ENCODE assay signal across 8 cellular contexts in the genomic region with DNA sequence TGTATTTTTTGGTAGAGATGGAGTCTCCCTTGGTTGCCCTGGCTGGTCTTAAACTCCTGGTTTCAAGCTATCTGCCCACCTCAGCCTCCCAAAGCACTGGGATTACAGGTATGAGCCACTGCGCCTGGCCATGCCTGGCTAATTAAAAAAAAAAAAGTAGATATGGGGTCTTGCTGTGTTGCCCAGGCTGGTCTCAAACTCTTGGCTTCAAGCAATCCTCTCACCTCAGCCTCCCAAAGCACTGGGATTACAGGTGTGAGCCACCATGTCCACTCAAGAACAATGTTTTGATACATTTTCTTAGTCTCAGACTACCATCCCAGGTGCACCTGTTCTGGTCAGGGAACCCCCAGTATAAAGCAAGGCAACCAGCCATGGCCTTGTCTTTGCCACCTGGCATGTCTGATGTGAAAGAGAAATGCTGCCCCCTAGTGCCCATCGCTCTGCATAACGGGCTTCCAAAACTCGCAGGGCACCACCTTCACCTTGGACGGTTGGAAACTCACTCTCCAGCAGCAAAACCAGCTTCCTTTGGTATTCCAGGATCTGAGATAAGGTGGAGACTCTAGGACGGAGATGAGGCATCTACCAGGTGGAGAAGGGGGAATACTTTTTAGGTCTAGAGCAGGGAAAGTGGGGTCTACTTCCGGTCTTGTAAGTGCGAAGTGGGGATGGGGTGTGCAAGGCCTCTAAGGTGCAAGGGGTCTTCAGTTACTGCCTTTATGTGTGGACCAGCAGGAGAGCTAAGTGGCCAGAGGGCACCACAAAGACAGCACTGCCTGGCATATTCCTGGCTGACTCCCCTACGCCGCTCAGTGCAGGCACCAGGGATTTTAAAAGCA. TPM values are rescaled to one million over a fixed set of nuclear protein-coding genes. Genes with fewer than 3 reads are reported as not detected.
DNase-seq lines count a peak whose midpoint lies in the region; ATAC-seq, FAIRE-seq and TF ChIP-seq lines count a peak whose summit lies in the region.

No MANE protein-coding gene starts in this region.

- H3K23ac ChIP-seq in neuronal stem cell (ENCODE audit: low read depth, low read length, poor library complexity) = no peak overlapping the region

- peaks cover 6% of the 10 kb centered on the region for H3K27me3 Mint-ChIP-seq in activated T-helper 1 cell treated with anti-CD3 and anti-CD28 coated beads, Interleukin-12 subunit alpha, Interleukin-12 subunit beta, Interleukin-2, Interleukin-4 antibody, amounts not matched to agents 30 ng/mL and 10 ng/mL and 1 ng/mL, durations not matched to agents 14 hours and 24 hours and 36 hours (ENCODE audit: insufficient read depth)

- no peak overlapping the region for H4K91ac ChIP-seq in neuronal stem cell (ENCODE audit: low read depth, low read length, poor library complexity)

- H3K14ac ChIP-seq in neuronal stem cell (ENCODE audit: low read length) = no peak overlapping the region

- H3K9me3 ChIP-seq in neuronal stem cell (replicated peaks in 1 of 2; ENCODE audit: control insufficient read depth in 2 of 2, insufficient read depth in 1 of 2, low read depth in 1 of 2, low read length in 2 of 2) = peaks cover 0 to 2% of the 10 kb centered on the region in 2 donors
- no peaks in the 10 kb centered on the region for H3K9me3 ChIP-seq in thoracic aorta

- H3K36me3 ChIP-seq in neuronal stem cell (replicated peaks in 1 of 2; ENCODE audit: control insufficient read depth in 2 of 2, insufficient read depth in 2 of 2, low read length in 2 of 2) = no peaks in the 10 kb centered on the region
- H3K36me3 ChIP-seq in thoracic aorta = no peaks in the 10 kb centered on the region

- H3K9ac ChIP-seq in neuronal stem cell (ENCODE audit: low read depth, low read length, poor library complexity) = no peak overlapping the region

- peak; percentile 92 for FAIRE-seq in GM19239 (lab: Jason Lieb, UNC)
- FAIRE-seq in RCC 7860 (lab: Jason Lieb, UNC) = no peak

- intact Hi-C loops in activated T-helper 1 cell treated with anti-CD3 and anti-CD28 coated beads, Interleukin-12 subunit alpha, Interleukin-12 subunit beta, Interleukin-2, Interleukin-4 antibody, amounts not matched to agents 30 ng/mL and 10 ng/mL and 1 ng/mL, durations not matched to agents 14 hours and 24 hours and 36 hours (cut with micrococcal nuclease) = loop anchor here (1.0 to 5.0 kb wide), 8 partner anchors 49 to 795 kb away; a partner anchor contains a TSS

- H3K27me3 ChIP-seq in neuronal stem cell (ENCODE audit: control insufficient read depth in 3 of 3, insufficient read depth in 3 of 3, low read depth in 1 of 3, low read length in 3 of 3) = peaks cover 0 to 19% (median 2%) of the 10 kb centered on the region in 3 experiments
- no peaks in the 10 kb centered on the region for H3K27me3 ChIP-seq in thoracic aorta (replicated peaks; ENCODE audit: insufficient read depth)

- peak; percentile 79 for DNase-seq in GM19239 (ENCODE audit: insufficient read length, low spot score)
- DNase-seq in HUDEP-2 (lab: John Stamatoyannopoulos, UW; ENCODE audit: unreplicated experiment in 76 of 76) = peak in 49 of 76 experiments; percentile 1 to 66 (median 30)
- peak; percentile 42 for DNase-seq in RCC 7860 (ENCODE audit: low spot score)
- peak; percentile 64 for DNase-seq in activated T-helper 1 cell treated with anti-CD3 and anti-CD28 coated beads, Interleukin-12 subunit alpha, Interleukin-12 subunit beta, Interleukin-2, Interleukin-4 antibody, amounts not matched to agents 30 ng/mL and 10 ng/mL and 1 ng/mL, durations not matched to agents 14 hours and 24 hours and 36 hours (ENCODE audit: low spot score)
- peak; percentile 56 for DNase-seq in fibroblast of the conjunctiva (ENCODE audit: low read depth)
- DNase-seq in neuronal stem cell (ENCODE audit: low spot score) = peak; percentile 69
- DNase-seq in thoracic aorta (ENCODE audit: low spot score) = peak; percentile 46

- H2AFZ ChIP-seq in neuronal stem cell (ENCODE audit: low read length) = no peak overlapping the region

- H2AK5ac ChIP-seq in neuronal stem cell (ENCODE audit: low read depth, low read length) = no peak overlapping the region

- H3K4me1 Mint-ChIP-seq in activated T-helper 1 cell treated with anti-CD3 and anti-CD28 coated beads, Interleukin-12 subunit alpha, Interleukin-12 subunit beta, Interleukin-2, Interleukin-4 antibody, amounts not matched to agents 30 ng/mL and 10 ng/mL and 1 ng/mL, durations not matched to agents 14 hours and 24 hours and 36 hours (ENCODE audit: low read depth) = peaks cover 6% of the 10 kb centered on the region

- H3K27ac ChIP-seq in C4-2B (no peak overlapping the region), neuronal stem cell (replicated peaks; ENCODE audit: low read length) (no peak overlapping the region), thoracic aorta (no peak overlapping the region)

- no CpG with 5 or more reads among the region's 10 CpGs for WGBS in neuronal stem cell (ENCODE audit: extremely low coverage in 2 of 2, insufficient read length in 2 of 2, insufficient replicate concordance in 1 of 2), 2 donors

- H2BK15ac ChIP-seq in neuronal stem cell (ENCODE audit: low read length) = no peak overlapping the region

- H2BK5ac ChIP-seq in neuronal stem cell (ENCODE audit: low read length) = no peak overlapping the region

- H3K4me2 ChIP-seq in neuronal stem cell (ENCODE audit: insufficient read depth, low read length, poor library complexity, severe bottlenecking) = no peak overlapping the region

- no peak overlapping the region for H3K4ac ChIP-seq in neuronal stem cell (ENCODE audit: low read length)

- H2BK12ac ChIP-seq in neuronal stem cell (ENCODE audit: low read length) = no peak overlapping the region

- no peaks in the 10 kb centered on the region for H3K79me1 ChIP-seq in neuronal stem cell (ENCODE audit: low read depth, low read length)

- no peak overlapping the region for H3K18ac ChIP-seq in neuronal stem cell (ENCODE audit: low read length)

- no peak overlapping the region for H3K4me3 ChIP-seq in neuronal stem cell (ENCODE audit: low read length in 2 of 2)
- no peak overlapping the region for H3K4me3 ChIP-seq in thoracic aorta

- no peak overlapping the region for H3K4me3 Mint-ChIP-seq in activated T-helper 1 cell treated with anti-CD3 and anti-CD28 coated beads, Interleukin-12 subunit alpha, Interleukin-12 subunit beta, Interleukin-2, Interleukin-4 antibody, amounts not matched to agents 30 ng/mL and 10 ng/mL and 1 ng/mL, durations not matched to agents 14 hours and 24 hours and 36 hours

- H3K9me3 Mint-ChIP-seq in activated T-helper 1 cell treated with anti-CD3 and anti-CD28 coated beads, Interleukin-12 subunit alpha, Interleukin-12 subunit beta, Interleukin-2, Interleukin-4 antibody, amounts not matched to agents 30 ng/mL and 10 ng/mL and 1 ng/mL, durations not matched to agents 14 hours and 24 hours and 36 hours = no peaks in the 10 kb centered on the region

- no peak overlapping the region for H2BK120ac ChIP-seq in neuronal stem cell (ENCODE audit: low read depth, low read length)

- TF ChIP-seq CTCF in C4-2B (conservative IDR thresholded peaks at IDR 0.05) = peak; percentile 88
- peak; percentile 88 for TF ChIP-seq CTCF in thoracic aorta (IDR thresholded peaks at IDR 0.05)

- H3K4me1 ChIP-seq in neuronal stem cell (ENCODE audit: control insufficient read depth in 2 of 2, insufficient read depth in 1 of 2, low read depth in 1 of 2, low read length in 2 of 2) (peaks cover 2 to 6% of the 10 kb centered on the region in 2 donors), thoracic aorta (ENCODE audit: control insufficient read depth in 1 of 2, low read depth in 2 of 2) (no peaks in the 10 kb centered on the region)

- no peaks in the 10 kb centered on the region for H3K36me3 Mint-ChIP-seq in activated T-helper 1 cell treated with anti-CD3 and anti-CD28 coated beads, Interleukin-12 subunit alpha, Interleukin-12 subunit beta, Interleukin-2, Interleukin-4 antibody, amounts not matched to agents 30 ng/mL and 10 ng/mL and 1 ng/mL, durations not matched to agents 14 hours and 24 hours and 36 hours (ENCODE audit: low read depth)

- peak; percentile 64 for ATAC-seq in thoracic aorta (ENCODE audit: insufficient number of reproducible peaks, low FRiP score, low read depth)

- no peak overlapping the region for H4K8ac ChIP-seq in neuronal stem cell (ENCODE audit: low read depth, low read length)

- H3K27ac Mint-ChIP-seq in activated T-helper 1 cell treated with anti-CD3 and anti-CD28 coated beads, Interleukin-12 subunit alpha, Interleukin-12 subunit beta, Interleukin-2, Interleukin-4 antibody, amounts not matched to agents 30 ng/mL and 10 ng/mL and 1 ng/mL, durations not matched to agents 14 hours and 24 hours and 36 hours = no peak overlapping the region

RNA-seq across cellular contexts. Expression of a gene that starts 47.7 kb away (rescaled TPM):
- 48.3 and 48.4 TPM in 2 replicates for total RNA-seq in activated T-helper 1 cell treated with anti-CD3 and anti-CD28 coated beads, Interleukin-12 subunit alpha, Interleukin-12 subunit beta, Interleukin-2, Interleukin-4 antibody, amounts not matched to agents 30 ng/mL and 10 ng/mL and 1 ng/mL, durations not matched to agents 14 hours and 24 hours and 36 hours
- 4.6 TPM for polyA plus RNA-seq in neuronal stem cell (2013, experiment 1 of 2)
- 4.6 TPM for polyA plus RNA-seq in neuronal stem cell (2013, experiment 2 of 2)
- total RNA-seq in thoracic aorta = 10 to 100 TPM; 32.1 to 40.1 TPM
